1 cellular context compared by ENCODE assay signal in the genomic region with DNA sequence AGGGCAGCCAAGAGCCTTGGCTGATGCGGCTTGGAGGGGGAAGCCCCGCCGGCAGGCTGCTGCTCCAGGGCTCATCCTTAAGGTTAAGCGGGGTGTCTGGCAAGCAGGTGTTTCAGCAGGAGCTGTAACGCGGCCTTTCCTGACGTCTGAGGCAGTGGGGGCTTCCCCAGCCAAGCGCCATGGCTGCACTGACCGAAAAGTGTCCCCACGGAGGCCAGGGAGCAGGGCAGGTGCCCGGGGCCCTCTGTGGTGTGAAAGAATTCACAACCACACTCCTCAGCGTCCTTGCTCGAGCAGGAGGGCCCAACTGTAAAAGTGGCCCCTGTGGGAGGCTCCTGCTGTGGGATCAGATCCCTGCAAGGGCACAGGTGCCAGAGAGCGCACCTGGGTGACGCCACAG.
TF ChIP-seq lines count a peak whose summit lies in the region.

No MANE protein-coding gene starts in this region.

TF ChIP-seq in H1, 55 proteins besides CTCF, POLR2A, EP300 and RAD21 (continued from another document):
- TF ChIP-seq, protein P1, sequence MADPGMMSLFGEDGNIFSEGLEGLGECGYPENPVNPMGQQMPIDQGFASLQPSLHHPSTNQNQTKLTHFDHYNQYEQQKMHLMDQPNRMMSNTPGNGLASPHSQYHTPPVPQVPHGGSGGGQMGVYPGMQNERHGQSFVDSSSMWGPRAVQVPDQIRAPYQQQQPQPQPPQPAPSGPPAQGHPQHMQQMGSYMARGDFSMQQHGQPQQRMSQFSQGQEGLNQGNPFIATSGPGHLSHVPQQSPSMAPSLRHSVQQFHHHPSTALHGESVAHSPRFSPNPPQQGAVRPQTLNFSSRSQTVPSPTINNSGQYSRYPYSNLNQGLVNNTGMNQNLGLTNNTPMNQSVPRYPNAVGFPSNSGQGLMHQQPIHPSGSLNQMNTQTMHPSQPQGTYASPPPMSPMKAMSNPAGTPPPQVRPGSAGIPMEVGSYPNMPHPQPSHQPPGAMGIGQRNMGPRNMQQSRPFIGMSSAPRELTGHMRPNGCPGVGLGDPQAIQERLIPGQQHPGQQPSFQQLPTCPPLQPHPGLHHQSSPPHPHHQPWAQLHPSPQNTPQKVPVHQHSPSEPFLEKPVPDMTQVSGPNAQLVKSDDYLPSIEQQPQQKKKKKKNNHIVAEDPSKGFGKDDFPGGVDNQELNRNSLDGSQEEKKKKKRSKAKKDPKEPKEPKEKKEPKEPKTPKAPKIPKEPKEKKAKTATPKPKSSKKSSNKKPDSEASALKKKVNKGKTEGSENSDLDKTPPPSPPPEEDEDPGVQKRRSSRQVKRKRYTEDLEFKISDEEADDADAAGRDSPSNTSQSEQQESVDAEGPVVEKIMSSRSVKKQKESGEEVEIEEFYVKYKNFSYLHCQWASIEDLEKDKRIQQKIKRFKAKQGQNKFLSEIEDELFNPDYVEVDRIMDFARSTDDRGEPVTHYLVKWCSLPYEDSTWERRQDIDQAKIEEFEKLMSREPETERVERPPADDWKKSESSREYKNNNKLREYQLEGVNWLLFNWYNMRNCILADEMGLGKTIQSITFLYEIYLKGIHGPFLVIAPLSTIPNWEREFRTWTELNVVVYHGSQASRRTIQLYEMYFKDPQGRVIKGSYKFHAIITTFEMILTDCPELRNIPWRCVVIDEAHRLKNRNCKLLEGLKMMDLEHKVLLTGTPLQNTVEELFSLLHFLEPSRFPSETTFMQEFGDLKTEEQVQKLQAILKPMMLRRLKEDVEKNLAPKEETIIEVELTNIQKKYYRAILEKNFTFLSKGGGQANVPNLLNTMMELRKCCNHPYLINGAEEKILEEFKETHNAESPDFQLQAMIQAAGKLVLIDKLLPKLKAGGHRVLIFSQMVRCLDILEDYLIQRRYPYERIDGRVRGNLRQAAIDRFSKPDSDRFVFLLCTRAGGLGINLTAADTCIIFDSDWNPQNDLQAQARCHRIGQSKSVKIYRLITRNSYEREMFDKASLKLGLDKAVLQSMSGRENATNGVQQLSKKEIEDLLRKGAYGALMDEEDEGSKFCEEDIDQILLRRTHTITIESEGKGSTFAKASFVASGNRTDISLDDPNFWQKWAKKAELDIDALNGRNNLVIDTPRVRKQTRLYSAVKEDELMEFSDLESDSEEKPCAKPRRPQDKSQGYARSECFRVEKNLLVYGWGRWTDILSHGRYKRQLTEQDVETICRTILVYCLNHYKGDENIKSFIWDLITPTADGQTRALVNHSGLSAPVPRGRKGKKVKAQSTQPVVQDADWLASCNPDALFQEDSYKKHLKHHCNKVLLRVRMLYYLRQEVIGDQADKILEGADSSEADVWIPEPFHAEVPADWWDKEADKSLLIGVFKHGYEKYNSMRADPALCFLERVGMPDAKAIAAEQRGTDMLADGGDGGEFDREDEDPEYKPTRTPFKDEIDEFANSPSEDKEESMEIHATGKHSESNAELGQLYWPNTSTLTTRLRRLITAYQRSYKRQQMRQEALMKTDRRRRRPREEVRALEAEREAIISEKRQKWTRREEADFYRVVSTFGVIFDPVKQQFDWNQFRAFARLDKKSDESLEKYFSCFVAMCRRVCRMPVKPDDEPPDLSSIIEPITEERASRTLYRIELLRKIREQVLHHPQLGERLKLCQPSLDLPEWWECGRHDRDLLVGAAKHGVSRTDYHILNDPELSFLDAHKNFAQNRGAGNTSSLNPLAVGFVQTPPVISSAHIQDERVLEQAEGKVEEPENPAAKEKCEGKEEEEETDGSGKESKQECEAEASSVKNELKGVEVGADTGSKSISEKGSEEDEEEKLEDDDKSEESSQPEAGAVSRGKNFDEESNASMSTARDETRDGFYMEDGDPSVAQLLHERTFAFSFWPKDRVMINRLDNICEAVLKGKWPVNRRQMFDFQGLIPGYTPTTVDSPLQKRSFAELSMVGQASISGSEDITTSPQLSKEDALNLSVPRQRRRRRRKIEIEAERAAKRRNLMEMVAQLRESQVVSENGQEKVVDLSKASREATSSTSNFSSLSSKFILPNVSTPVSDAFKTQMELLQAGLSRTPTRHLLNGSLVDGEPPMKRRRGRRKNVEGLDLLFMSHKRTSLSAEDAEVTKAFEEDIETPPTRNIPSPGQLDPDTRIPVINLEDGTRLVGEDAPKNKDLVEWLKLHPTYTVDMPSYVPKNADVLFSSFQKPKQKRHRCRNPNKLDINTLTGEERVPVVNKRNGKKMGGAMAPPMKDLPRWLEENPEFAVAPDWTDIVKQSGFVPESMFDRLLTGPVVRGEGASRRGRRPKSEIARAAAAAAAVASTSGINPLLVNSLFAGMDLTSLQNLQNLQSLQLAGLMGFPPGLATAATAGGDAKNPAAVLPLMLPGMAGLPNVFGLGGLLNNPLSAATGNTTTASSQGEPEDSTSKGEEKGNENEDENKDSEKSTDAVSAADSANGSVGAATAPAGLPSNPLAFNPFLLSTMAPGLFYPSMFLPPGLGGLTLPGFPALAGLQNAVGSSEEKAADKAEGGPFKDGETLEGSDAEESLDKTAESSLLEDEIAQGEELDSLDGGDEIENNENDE (IDR thresholded peaks at IDR 0.05; ENCODE audit: insufficient replicate concordance, low read length), result no peak
- TF ChIP-seq SIN3A (conservative IDR thresholded peaks at IDR 0.05 in 1 of 2, IDR thresholded peaks at IDR 0.05 in 1 of 2; ENCODE audit: low read depth in 1 of 2, low read length in 2 of 2), result no peak
- TF ChIP-seq HDAC2 (IDR thresholded peaks at IDR 0.05; ENCODE audit: borderline replicate concordance in 1 of 2, low read depth in 2 of 2, low read length in 2 of 2), result no peak
- no peak for TF ChIP-seq SUZ12 (IDR thresholded peaks at IDR 0.05; ENCODE audit: low read length)
- no peak for TF ChIP-seq BCL11A (IDR thresholded peaks at IDR 0.05; ENCODE audit: low read depth in 2 of 2, low read length in 2 of 2)
- no peak for TF ChIP-seq TBP (IDR thresholded peaks at IDR 0.05; ENCODE audit: low read depth, low read length)
- TF ChIP-seq CBX5 (IDR thresholded peaks at IDR 0.05; ENCODE audit: low read depth, low read length), result no peak
- no peak for TF ChIP-seq RXRA (IDR thresholded peaks at IDR 0.05; ENCODE audit: insufficient read depth, low read depth, low read length)
TF ChIP-seq in H1: peak in this region for 0.
